5 cellular contexts compared by ENCODE assay signal in genomic region chr12:54098644-54099043, GRCh38. TPM values are rescaled to one million over a fixed set of nuclear protein-coding genes. Genes with fewer than 3 reads are reported as not detected.
"Had no signal": no experiment of that assay in that cellular context is flagged by ENCODE, and none has a peak within 500 bp of the region (broad histone marks: within the 10 kb centered on the region; RNA-seq: fewer than 3 reads in every experiment).

No MANE protein-coding gene starts in this region.

RNA-seq across cellular contexts. Expression of gene HOXC4, which starts 45.0 kb away (rescaled TPM):
- total RNA-seq: activated CD4-positive, alpha-beta T cell treated with anti-CD3 and anti-CD28 coated beads for 36 hours; activated CD4-positive, alpha-beta T cell treated with anti-CD3 and anti-CD28 coated beads, Interleukin-2, amount 10 ng/mL, durations not matched to agents 24 days and 14 days; activated CD4-positive, alpha-beta T cell treated with anti-CD3 and anti-CD28 coated beads, Interleukin-2, amount 10 ng/mL, durations not matched to agents 7 days and 5 days; T-helper 17 cell; T-helper 2 cell treated with Interferon-gamma antibody and Interleukin-4, amounts not matched to agents 100 ng/mL and 5 ng/mL, for 36 hours had no signal
